In genomic region chr5:76372320-76373054, GRCh38 we compare ENCODE assay signal across 1 cellular context.
TF ChIP-seq lines count a peak whose summit lies in the region.

No MANE protein-coding gene starts in this region.

TF ChIP-seq in K562, 482 proteins besides CTCF, POLR2A, EP300 and RAD21 (continued from another document and continues in another):
- TF ChIP-seq TSHZ1 (CRISPR knock-in tag; IDR thresholded peaks at IDR 0.05) (no peak), KDM2B (CRISPR knock-in tag; IDR thresholded peaks at IDR 0.05) (no peak), ZSCAN29 (IDR thresholded peaks at IDR 0.05) (no peak), PHF20 (IDR thresholded peaks at IDR 0.05; ENCODE audit: partially characterized antibody) (no peak), NRF1 (conservative IDR thresholded peaks at IDR 0.05 in 1 of 2, IDR thresholded peaks at IDR 0.05 in 1 of 2) (peak in 1 of 2 experiments; percentile 34; a peak in 2 of 4 replicates), ZKSCAN1 (IDR thresholded peaks at IDR 0.05; ENCODE audit: low read depth, low read length) (0 out of 2 replicates have a peak, but pooled peaks have one; percentile 21), ZEB2 (IDR thresholded peaks at IDR 0.05) (peak; percentile 85), JUNB (CRISPR knock-in tag; conservative IDR thresholded peaks at IDR 0.05) (peak; percentile 95), MBD1 (CRISPR knock-in tag; IDR thresholded peaks at IDR 0.05) (no peak), ZNF583 (CRISPR knock-in tag; IDR thresholded peaks at IDR 0.05) (no peak), BCL6 (CRISPR knock-in tag; IDR thresholded peaks at IDR 0.05) (no peak), ETV5 (CRISPR knock-in tag; IDR thresholded peaks at IDR 0.05; ENCODE audit: low read depth) (no peak), SMARCB1 (IDR thresholded peaks at IDR 0.05; ENCODE audit: insufficient read length, low read depth) (no peak), SFPQ (IDR thresholded peaks at IDR 0.05; ENCODE audit: low read depth, low read length) (no peak), SAFB2 (IDR thresholded peaks at IDR 0.05; ENCODE audit: borderline replicate concordance, low read depth, low read length, severe bottlenecking) (no peak), SMARCE1 (IDR thresholded peaks at IDR 0.05) (peak; percentile 99), SMAD4 (CRISPR knock-in tag; conservative IDR thresholded peaks at IDR 0.05) (peak; percentile 81), HNRNPLL (IDR thresholded peaks at IDR 0.05; ENCODE audit: low read depth, low read length, poor library complexity, severe bottlenecking) (no peak), THRB (CRISPR knock-in tag; conservative IDR thresholded peaks at IDR 0.05) (peak; percentile 85; the same call in 1 of the 2 replicates), DACH1 (IDR thresholded peaks at IDR 0.05; ENCODE audit: partially characterized antibody) (peak; percentile 99), ELF4 (CRISPR knock-in tag; IDR thresholded peaks at IDR 0.05) (peak; percentile 80; the same call in 1 of the 2 replicates), ZNF445 (CRISPR knock-in tag; IDR thresholded peaks at IDR 0.05; ENCODE audit: low read depth) (no peak), SMARCA5 (IDR thresholded peaks at IDR 0.05) (no peak), SOX6 (IDR thresholded peaks at IDR 0.05) (peak; percentile 82), ZNF280B (CRISPR knock-in tag; IDR thresholded peaks at IDR 0.05) (no peak), ESRRA (IDR thresholded peaks at IDR 0.05; ENCODE audit: borderline replicate concordance, low read depth) (peak; percentile 24; the same call in 1 of the 2 replicates), CTBP1 (IDR thresholded peaks at IDR 0.05; ENCODE audit: borderline replicate concordance) (peak; percentile 91), GATAD2A (IDR thresholded peaks at IDR 0.05) (peak; percentile 89), POLR2AphosphoS2 (IDR thresholded peaks at IDR 0.05; ENCODE audit: low read length) (no peak), YBX1 (IDR thresholded peaks at IDR 0.05) (no peak), THRA (IDR thresholded peaks at IDR 0.05) (no peak), BCLAF1 (IDR thresholded peaks at IDR 0.05; ENCODE audit: borderline replicate concordance in 1 of 2, control insufficient read depth in 1 of 2, low read depth in 2 of 2, low read length in 1 of 2) (peak in 1 of 2 experiments; percentile 48; a peak in 1 of 4 replicates), ZNF707 (CRISPR knock-in tag; conservative IDR thresholded peaks at IDR 0.05) (no peak), ZBTB34 (CRISPR knock-in tag; IDR thresholded peaks at IDR 0.05) (no peak), ZNF274 (IDR thresholded peaks at IDR 0.05; ENCODE audit: borderline replicate concordance, low read depth, low read length) (no peak), ZNF134 (CRISPR knock-in tag; conservative IDR thresholded peaks at IDR 0.05) (0 out of 2 replicates have a peak, but pooled peaks have one; percentile 31), NFE2L1 (tag; IDR thresholded peaks at IDR 0.05; ENCODE audit: borderline replicate concordance, low read depth) (peak; percentile 100), ZFP91 (CRISPR knock-in tag; IDR thresholded peaks at IDR 0.05) (no peak), ZNF3 (CRISPR knock-in tag; IDR thresholded peaks at IDR 0.05) (no peak), POLR2AphosphoS5 (IDR thresholded peaks at IDR 0.05; ENCODE audit: control insufficient read depth, insufficient read depth, low read depth, low read length) (peak; percentile 53; the same call in 1 of the 2 replicates), HDAC1 (IDR thresholded peaks at IDR 0.05) (peak; percentile 13 to 95; a peak in 2 of 4 replicates), ERF (CRISPR knock-in tag; IDR thresholded peaks at IDR 0.05) (no peak), MAFK (IDR thresholded peaks at IDR 0.05; ENCODE audit: low read length) (peak; percentile 99), ZNF395 (CRISPR knock-in tag; IDR thresholded peaks at IDR 0.05) (0 out of 2 replicates have a peak, but pooled peaks have one; percentile 62), MEF2D (tag; conservative IDR thresholded peaks at IDR 0.05; ENCODE audit: low read depth) (no peak)
